ENCODE assay signal across 9 cellular contexts in genomic region chr5:32760091-32760509, GRCh38. TPM values are rescaled to one million over a fixed set of nuclear protein-coding genes. Genes with fewer than 3 reads are reported as not detected.
DNase-seq lines count a peak whose midpoint lies in the region; FAIRE-seq and TF ChIP-seq lines count a peak whose summit lies in the region.
"Had no signal": no experiment of that assay in that cellular context is flagged by ENCODE, and none has a peak within 500 bp of the region (broad histone marks: within the 10 kb centered on the region; RNA-seq: fewer than 3 reads in every experiment).

No MANE protein-coding gene starts in this region.

- DNase-seq in H54 (ENCODE audit: insufficient read length, low spot score): no peak
- peak; percentile 20 for DNase-seq in RWPE1 (ENCODE audit: low spot score)
- DNase-seq in fibroblast of lung (ENCODE audit: low read depth in 2 of 2): peak; percentile 92 to 98
- no peak for DNase-seq in activated CD4-positive, CD25-positive, alpha-beta regulatory T cell treated with anti-CD3 and anti-CD28 coated beads, Interleukin-2, amount 50 U/mL, for 72 hours
- no peak for DNase-seq in NCI-H2196 treated with DMSO at 0.1 percent for 48 hours (lab: John Stamatoyannopoulos, UW; ENCODE audit: unreplicated experiment)
- DNase-seq in effector CD4-positive, alpha-beta T cell: no peak
- DNase-seq: SW 1271 had no signal

- H4K20me1 ChIP-seq in fibroblast of lung (ENCODE audit: control insufficient read depth, extremely low read depth, insufficient read depth, low read length): no peaks in the 10 kb centered on the region

- H3K36me3 ChIP-seq in fibroblast of lung (ENCODE audit: control insufficient read depth, insufficient read depth, low read length): no peaks in the 10 kb centered on the region
- no peaks in the 10 kb centered on the region for H3K36me3 ChIP-seq in skeletal muscle satellite cell (ENCODE audit: insufficient read depth, low read length)
- H3K36me3 ChIP-seq: right atrium auricular region had no signal

- H3K4me1 ChIP-seq in fibroblast of lung (ENCODE audit: control insufficient read depth, extremely low read depth, insufficient read depth, low read length) (peaks cover 4% of the 10 kb centered on the region), skeletal muscle satellite cell (ENCODE audit: control insufficient read depth, insufficient read depth, low read length) (peaks cover 18% of the 10 kb centered on the region)
- H3K4me1 ChIP-seq: right atrium auricular region had no signal

- H3K27ac ChIP-seq in RWPE1 (no peak overlapping the region), fibroblast of lung (ENCODE audit: insufficient read depth, low read length) (peak overlapping the region; percentile 35)
- H3K27ac ChIP-seq: right atrium auricular region had no signal

- H3K4me3 ChIP-seq in fibroblast of lung (replicated peaks in 1 of 4; ENCODE audit: control extremely low read depth in 1 of 4, insufficient read depth in 1 of 4, low read depth in 3 of 4, low read length in 4 of 4) (peak overlapping the region in 1 of 4 experiments; percentile 10), skeletal muscle satellite cell (ENCODE audit: low read length) (no peak overlapping the region)
- H3K4me3 ChIP-seq: right atrium auricular region had no signal

- no peak overlapping the region for H2AFZ ChIP-seq in fibroblast of lung (ENCODE audit: low read length)

- CTCF ChIA-PET in RWPE1 (lab: Yijun Ruan, JAX): no interaction called here

- TF ChIP-seq CTCF in RWPE1 (conservative IDR thresholded peaks at IDR 0.05; ENCODE audit: low read depth) (no peak), fibroblast of lung (conservative IDR thresholded peaks at IDR 0.05 in 1 of 2, IDR thresholded peaks at IDR 0.05 in 1 of 2; ENCODE audit: low read depth in 1 of 2, low read length in 2 of 2) (no peak)

- POLR2A ChIA-PET in RWPE1 (lab: Yijun Ruan, JAX; ENCODE audit: low non-redundant PET): no interaction called here

- H3K4me2 ChIP-seq in fibroblast of lung (ENCODE audit: extremely low read depth, insufficient read depth, low read length) (peak overlapping the region; percentile 46), skeletal muscle satellite cell (ENCODE audit: low read length) (peak overlapping the region; percentile 51)

- H3K79me2 ChIP-seq in fibroblast of lung (ENCODE audit: control insufficient read depth, insufficient read depth, low read length): no peaks in the 10 kb centered on the region

- H3K9ac ChIP-seq in fibroblast of lung (ENCODE audit: insufficient read depth, low read length) (no peak overlapping the region), skeletal muscle satellite cell (ENCODE audit: low read depth, low read length) (peak overlapping the region; percentile 52)

- TF ChIP-seq POLR2A in H54 (IDR thresholded peaks at IDR 0.05; ENCODE audit: low read depth, low read length): no peak

- FAIRE-seq in H54 (lab: Jason Lieb, UNC): peak; percentile 96

- no peaks in the 10 kb centered on the region for H3K27me3 ChIP-seq in fibroblast of lung (ENCODE audit: control insufficient read depth, insufficient read depth, low read length)
- H3K27me3 ChIP-seq in skeletal muscle satellite cell (ENCODE audit: control insufficient read depth, insufficient read depth, low read length): no peaks in the 10 kb centered on the region
- H3K27me3 ChIP-seq: right atrium auricular region had no signal

- H3K9me3 ChIP-seq in fibroblast of lung (ENCODE audit: control insufficient read depth, insufficient read depth, low read depth, low read length): no peaks in the 10 kb centered on the region
- no peaks in the 10 kb centered on the region for H3K9me3 ChIP-seq in skeletal muscle satellite cell (replicated peaks; ENCODE audit: low read length)

RNA-seq across cellular contexts. Expression of gene NPR3, which starts 49.0 kb away (rescaled TPM):
- total RNA-seq in fibroblast of lung: 1.5 and 14.9 TPM in 2 replicates
- 5.8 and 87.3 TPM in 2 replicates for polyA plus RNA-seq in fibroblast of lung
- polyA plus RNA-seq in fibroblast of lung (2012): 4.7 and 71.5 TPM in 2 replicates
- polyA minus RNA-seq in fibroblast of lung (ENCODE audit: low replicate concordance): 5.6 and 82.0 TPM in 2 replicates
- 44.1 and 50.9 TPM in 2 replicates for total RNA-seq in skeletal muscle satellite cell (2012; rRNA removed)

Comparison
In these comparisons a context has a peak if more than half of its experiments do, and no peak if none do; other contexts are left out.
1. DNase-seq: peak in RWPE1 (single experiment) and fibroblast of lung (2 of 2); none in H54 (single experiment), activated CD4-positive, CD25-positive, alpha-beta regulatory T cell treated with anti-CD3 and anti-CD28 coated beads, Interleukin-2, amount 50 U/mL, for 72 hours (single experiment), NCI-H2196 treated with DMSO at 0.1 percent for 48 hours (single experiment) and effector CD4-positive, alpha-beta T cell (single experiment).